Comparison of ENCODE assay signal across 8 cellular contexts in genomic region chr19:38932425-38933179, GRCh38. TPM values are rescaled to one million over a fixed set of nuclear protein-coding genes. Genes with fewer than 3 reads are reported as not detected.
A peak's percentile ranks its signal among the peaks of the same experiment; 100 is the strongest.
DNase-seq lines count a peak whose midpoint lies in the region; ATAC-seq and TF ChIP-seq lines count a peak whose summit lies in the region.
"Had no signal": no experiment of that assay in that cellular context is flagged by ENCODE, and none has a peak within 500 bp of the region (broad histone marks: within the 10 kb centered on the region; RNA-seq: fewer than 3 reads in every experiment).

No MANE protein-coding gene starts in this region.

- intact Hi-C loops in activated B cell treated with CpG ODN at 0.5 μM for 24 hours (cut with micrococcal nuclease) = loop anchor here (5.0 to 10.0 kb wide), 3 partner anchors 515 to 1028 kb away; partner anchors contain the start of genes DPF1, SIPA1L3, SUPT5H and WDR87

- TF ChIP-seq CTCF in DOHH2 (IDR thresholded peaks at IDR 0.05; ENCODE audit: low read depth, low read length, poor library complexity, severe bottlenecking) (peak; percentile 62), activated B cell treated with CpG ODN at 0.5 μM for 24 hours (IDR thresholded peaks at IDR 0.05) (no peak), foreskin keratinocyte (conservative IDR thresholded peaks at IDR 0.05) (peak; percentile 56)

- H3F3A ChIP-seq in DOHH2 (ENCODE audit: control insufficient read depth, insufficient read depth) = no peaks in the 10 kb centered on the region

- POLR2A ChIA-PET in activated B cell treated with CpG ODN at 0.5 μM for 24 hours (lab: Charles Lee) = interaction anchor here (0.7 to 2.5 kb wide), 3 partner anchors 86 to 285 kb away, joined by 3 to 24 read pairs (median 3); partner anchors contain the start of gene ACTN4

- H3K9me3 ChIP-seq in DOHH2 (ENCODE audit: control insufficient read depth, insufficient read depth, low read length) = no peaks in the 10 kb centered on the region
- H3K9me3 ChIP-seq: neutrophil had no signal

- H3K79me2 ChIP-seq in DOHH2 (ENCODE audit: control insufficient read depth, low read length) = peaks cover 57% of the 10 kb centered on the region

- H3K4me1 ChIP-seq in DOHH2 (ENCODE audit: control insufficient read depth, low read length) = peaks cover 25% of the 10 kb centered on the region
- H3K4me1 ChIP-seq in foreskin keratinocyte = no peaks in the 10 kb centered on the region

- peaks cover 2% of the 10 kb centered on the region for H3K9me3 Mint-ChIP-seq in activated B cell treated with CpG ODN at 0.5 μM for 24 hours

- H3K4me3 Mint-ChIP-seq in activated B cell treated with CpG ODN at 0.5 μM for 24 hours = peak overlapping the region; percentile 58

- H3K36me3 Mint-ChIP-seq in activated B cell treated with CpG ODN at 0.5 μM for 24 hours (ENCODE audit: low read depth) = peaks cover 41% of the 10 kb centered on the region

- CTCF ChIA-PET in activated B cell treated with CpG ODN at 0.5 μM for 24 hours (lab: Charles Lee) = interaction anchor here (0.6 to 3.5 kb wide), 7 partner anchors 20 to 1160 kb away, joined by 3 to 23 read pairs (median 4); partner anchors contain the start of gene FAM98C

- H3K36me3 ChIP-seq in DOHH2 (ENCODE audit: control insufficient read depth, low read length) = peaks cover 37% of the 10 kb centered on the region
- H3K36me3 ChIP-seq: neutrophil had no signal

- ATAC-seq in activated B cell treated with CpG ODN at 0.5 μM for 24 hours (ENCODE audit: low read depth) (no peak), foreskin keratinocyte (no peak), HG03095 (IDR thresholded peaks at IDR 0.05; ENCODE audit: unreplicated experiment) (no peak), HG03439 (IDR thresholded peaks at IDR 0.05; ENCODE audit: unreplicated experiment) (no peak)

- peaks cover 34% of the 10 kb centered on the region for H3K4me1 Mint-ChIP-seq in activated B cell treated with CpG ODN at 0.5 μM for 24 hours

- no peaks in the 10 kb centered on the region for H3K9me2 ChIP-seq in DOHH2 (replicated peaks; ENCODE audit: control insufficient read depth, low read length)

- peak in 50 of 76 experiments; percentile 10 to 74 (median 36) for DNase-seq in HUDEP-2 (lab: John Stamatoyannopoulos, UW; ENCODE audit: unreplicated experiment in 76 of 76)
- no peak for DNase-seq in activated B cell treated with CpG ODN at 0.5 μM for 24 hours
- DNase-seq in foreskin keratinocyte = no peak
- peak; percentile 8 for DNase-seq in stimulated activated naive CD4-positive, alpha-beta T cell treated with Interleukin-2 at 50 U/mL for 16 hours (lab: John Stamatoyannopoulos, UW)

- no peaks in the 10 kb centered on the region for H3K27me3 ChIP-seq in DOHH2 (ENCODE audit: control insufficient read depth, low read length)
- no peaks in the 10 kb centered on the region for H3K27me3 ChIP-seq in foreskin keratinocyte

- no peaks in the 10 kb centered on the region for H4K20me1 ChIP-seq in DOHH2 (ENCODE audit: control insufficient read depth, insufficient read depth, low read depth, low read length)

- H3K27ac ChIP-seq in DOHH2 (ENCODE audit: low read depth, low read length) (no peak overlapping the region), foreskin keratinocyte (no peak overlapping the region)
- H3K27ac ChIP-seq: neutrophil had no signal

- H3K27ac Mint-ChIP-seq in activated B cell treated with CpG ODN at 0.5 μM for 24 hours = peak overlapping the region; percentile 41

- H3K27me3 Mint-ChIP-seq in activated B cell treated with CpG ODN at 0.5 μM for 24 hours = no peaks in the 10 kb centered on the region

- H3K4me2 ChIP-seq in DOHH2 (ENCODE audit: low read length) = peak overlapping the region; percentile 68

- H3K4me3 ChIP-seq in DOHH2 (ENCODE audit: low read length) = peak overlapping the region; percentile 96; the same call in 1 of the 2 replicates

RNA-seq across cellular contexts. Expression of gene MRPS12, which starts 1.9 kb away (rescaled TPM):
- total RNA-seq in activated B cell treated with CpG ODN at 0.5 μM for 24 hours = 51.6 and 57.0 TPM in 2 replicates
- total RNA-seq in foreskin keratinocyte = 81.3 and 84.7 TPM in 2 replicates
- 127 and 128 TPM in 2 replicates for polyA plus RNA-seq in foreskin keratinocyte

RNA-seq across cellular contexts. Expression of gene SARS2, which starts 2.0 kb away (rescaled TPM):
- 46.4 and 50.9 TPM in 2 replicates for total RNA-seq in activated B cell treated with CpG ODN at 0.5 μM for 24 hours
- 35.6 and 36.8 TPM in 2 replicates for total RNA-seq in foreskin keratinocyte
- 36.5 and 37.5 TPM in 2 replicates for polyA plus RNA-seq in foreskin keratinocyte

RNA-seq across cellular contexts. Expression of gene CCER2, which starts 20.6 kb away (rescaled TPM):
- total RNA-seq in activated B cell treated with CpG ODN at 0.5 μM for 24 hours (1.2 and 1.7 TPM in 2 replicates), foreskin keratinocyte (not detected in 2 replicates)
- polyA plus RNA-seq in foreskin keratinocyte = 0.07 TPM in 1 of 2 replicates, not detected in the other

RNA-seq across cellular contexts. Expression of gene NFKBIB, which starts 32.8 kb away (rescaled TPM):
- total RNA-seq in activated B cell treated with CpG ODN at 0.5 μM for 24 hours (45.5 and 49.5 TPM in 2 replicates), foreskin keratinocyte (23.2 and 26.6 TPM in 2 replicates)
- polyA plus RNA-seq in foreskin keratinocyte = 33.2 and 33.4 TPM in 2 replicates

RNA-seq across cellular contexts. Expression of gene SIRT2, which starts 33.2 kb away (rescaled TPM):
- total RNA-seq in activated B cell treated with CpG ODN at 0.5 μM for 24 hours (28.4 and 32.7 TPM in 2 replicates), foreskin keratinocyte (46.0 and 49.4 TPM in 2 replicates)
- polyA plus RNA-seq in foreskin keratinocyte = 51.8 and 56.8 TPM in 2 replicates

Comparison
In these comparisons a context has a peak if more than half of its experiments do, and no peak if none do; other contexts are left out.
1. DNase-seq: peak in HUDEP-2 (50 of 76) and stimulated activated naive CD4-positive, alpha-beta T cell treated with Interleukin-2 at 50 U/mL for 16 hours (single experiment); none in activated B cell treated with CpG ODN at 0.5 μM for 24 hours (single experiment) and foreskin keratinocyte (0 of 2).